ENCODE assay signal across 22 cellular contexts in the genomic region with DNA sequence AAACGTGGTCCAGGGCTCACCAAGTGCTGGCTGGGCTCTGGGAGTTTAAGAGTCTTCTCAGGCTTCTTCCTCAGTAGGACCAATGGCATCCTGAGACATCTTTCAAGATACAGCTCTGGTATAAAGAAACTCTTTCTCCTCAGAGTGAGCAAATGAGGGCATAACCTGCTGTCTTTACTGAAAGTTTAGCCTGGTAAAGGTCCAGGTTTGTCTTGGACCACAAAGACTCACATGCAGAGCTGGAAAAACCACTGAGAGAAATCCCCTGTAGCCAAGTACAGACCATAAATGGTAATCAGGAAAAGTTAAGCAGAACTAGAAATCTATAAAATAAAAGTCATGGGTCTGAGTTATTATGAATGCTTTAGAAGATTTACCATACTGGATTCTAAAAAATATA. TPM values are rescaled to one million over a fixed set of nuclear protein-coding genes. Genes with fewer than 3 reads are reported as not detected.
DNase-seq lines count a peak whose midpoint lies in the region; ATAC-seq and TF ChIP-seq lines count a peak whose summit lies in the region.
"Had no signal": no experiment of that assay in that cellular context is flagged by ENCODE, and none has a peak within 500 bp of the region (broad histone marks: within the 10 kb centered on the region; RNA-seq: fewer than 3 reads in every experiment).

No MANE protein-coding gene starts in this region.

- no peaks in the 10 kb centered on the region for H3K9me2 ChIP-seq in Loucy (replicated peaks; ENCODE audit: low read depth, low read length)
- H3K9me2 ChIP-seq in hepatocyte (replicated peaks; ENCODE audit: insufficient read depth), result no peaks in the 10 kb centered on the region
- H3K9me2 ChIP-seq: SK-N-SH had no signal

- H3K4me2 ChIP-seq in Loucy (ENCODE audit: low read depth, low read length, poor library complexity, severe bottlenecking) (peak overlapping the region; percentile 14), hepatocyte (no peak overlapping the region)
- H3K4me2 ChIP-seq: SK-N-SH had no signal

- peaks cover 19% of the 10 kb centered on the region for H3K36me3 ChIP-seq in CD8-positive, alpha-beta memory T cell (ENCODE audit: insufficient read depth, low read length)
- H3K36me3 ChIP-seq in Loucy (ENCODE audit: insufficient read depth, low read length) (peaks cover 80% of the 10 kb centered on the region), hepatocyte (replicated peaks; ENCODE audit: insufficient read depth, low read depth) (no peaks in the 10 kb centered on the region)
- H3K36me3 ChIP-seq: HAP-1 had no signal

- WGBS in hepatocyte (ENCODE audit: low lambda C conversion rate, missing lambda C conversion rate), result 43% methylated on average over 1 of the region's 1 CpG

- ATAC-seq in stimulated activated memory B cell treated with anti-CD40 and anti-IgM and Interleukin-4, amounts not matched to agents 10 μg/mL and 1 μg/mL and 100 μg/mL, for 72 hours, result no peak
- ATAC-seq in HG02852 (IDR thresholded peaks at IDR 0.05; ENCODE audit: unreplicated experiment), result no peak
- ATAC-seq: esophagus mucosa; gastrocnemius medialis; naive thymus-derived CD4-positive, alpha-beta T cell had no signal

- H3K4me1 ChIP-seq in CD8-positive, alpha-beta memory T cell (ENCODE audit: insufficient read depth, low read length), result peaks cover 57% of the 10 kb centered on the region
- H3K4me1 ChIP-seq in Loucy (ENCODE audit: insufficient read depth, low read length, poor library complexity, severe bottlenecking), result peaks cover 58% of the 10 kb centered on the region
- no peaks in the 10 kb centered on the region for H3K4me1 ChIP-seq in hepatocyte (ENCODE audit: insufficient read depth)
- H3K4me1 ChIP-seq: gastrocnemius medialis, HAP-1, parathyroid adenoma had no signal

- peaks cover 10 to 85% (median 26%) of the 10 kb centered on the region in 3 donors for H3K36me3 Mint-ChIP-seq in CD8-positive, alpha-beta memory T cell
- peaks cover 68% of the 10 kb centered on the region for H3K36me3 Mint-ChIP-seq in stimulated activated memory B cell treated with anti-CD40 and anti-IgM and Interleukin-4, amounts not matched to agents 10 μg/mL and 1 μg/mL and 100 μg/mL, for 72 hours

- H3K9me3 Mint-ChIP-seq in CD8-positive, alpha-beta memory T cell, result no peaks in the 10 kb centered on the region
- H3K9me3 Mint-ChIP-seq in stimulated activated memory B cell treated with anti-CD40 and anti-IgM and Interleukin-4, amounts not matched to agents 10 μg/mL and 1 μg/mL and 100 μg/mL, for 72 hours, result no peaks in the 10 kb centered on the region
- H3K9me3 Mint-ChIP-seq: naive thymus-derived CD4-positive, alpha-beta T cell had no signal

- H4K20me1 ChIP-seq in Loucy (ENCODE audit: insufficient read depth, low read length, poor library complexity, severe bottlenecking) (peaks cover 90% of the 10 kb centered on the region), hepatocyte (ENCODE audit: insufficient read depth, poor library complexity, severe bottlenecking) (no peaks in the 10 kb centered on the region)

- H3K79me2 ChIP-seq in Loucy (ENCODE audit: insufficient read depth, low read length) (peaks cover 99% of the 10 kb centered on the region), hepatocyte (no peaks in the 10 kb centered on the region)
- H3K79me2 ChIP-seq: parathyroid adenoma had no signal

- no peaks in the 10 kb centered on the region for H3K27me3 ChIP-seq in CD8-positive, alpha-beta memory T cell (ENCODE audit: insufficient read depth, low read length, poor library complexity, severe bottlenecking)
- H3K27me3 ChIP-seq in Loucy (ENCODE audit: insufficient read depth, low read length, poor library complexity, severe bottlenecking), result no peaks in the 10 kb centered on the region
- H3K27me3 ChIP-seq in hepatocyte, result no peaks in the 10 kb centered on the region
- H3K27me3 ChIP-seq: gastrocnemius medialis, sigmoid colon had no signal

- POLR2A ChIA-PET in CD8-positive, alpha-beta memory T cell (lab: Charles Lee), result interaction anchor here (1.1 kb wide), 1 partner anchor 12 kb away, joined by 3 read pairs; no protein-coding TSS in a partner anchor

- no peak overlapping the region for H3K9ac ChIP-seq in Loucy (ENCODE audit: low read depth, low read length, poor library complexity, severe bottlenecking)
- H3K9ac ChIP-seq: parathyroid adenoma, SK-N-SH had no signal

- no peak overlapping the region for H2AFZ ChIP-seq in Loucy (ENCODE audit: low read length)
- no peak overlapping the region for H2AFZ ChIP-seq in hepatocyte
- H2AFZ ChIP-seq: parathyroid adenoma had no signal

- DNase-seq in CD8-positive, alpha-beta memory T cell, result no peak
- peak; percentile 82 for DNase-seq in astrocyte of the hippocampus (ENCODE audit: low read depth, low spot score)
- DNase-seq in hepatocyte (ENCODE audit: low spot score), result no peak
- DNase-seq in NCI-H2196 (lab: John Stamatoyannopoulos, UW; ENCODE audit: unreplicated experiment), result no peak
- no peak for DNase-seq in activated gamma-delta T cell treated with Interleukin-2 at 50 U/mL for 16 hours
- DNase-seq: activated effector memory CD4-positive, alpha-beta T cell treated with anti-CD3 and anti-CD28 coated beads, Interleukin-2, amount 50 U/mL, for 16 hours; gastrocnemius medialis; mesenchymal stem cell; naive thymus-derived CD4-positive, alpha-beta T cell; NCI-H1417 treated with DMSO at 0.1 percent for 48 hours; NCI-H524; sigmoid colon; SK-N-SH; T1000; trophoblast cell had no signal

- H3K27ac Mint-ChIP-seq in CD8-positive, alpha-beta memory T cell, result peak overlapping the region in 6 of 8 donors; percentile 14 to 79 (median 66)
- peak overlapping the region; percentile 69 for H3K27ac Mint-ChIP-seq in stimulated activated memory B cell treated with anti-CD40 and anti-IgM and Interleukin-4, amounts not matched to agents 10 μg/mL and 1 μg/mL and 100 μg/mL, for 72 hours

- no peak overlapping the region for H3K27ac ChIP-seq in CD8-positive, alpha-beta memory T cell (ENCODE audit: low read depth, low read length)
- no peak overlapping the region for H3K27ac ChIP-seq in hepatocyte
- H3K27ac ChIP-seq: gastrocnemius medialis, parathyroid adenoma, RWPE1, sigmoid colon had no signal

- peak overlapping the region in 1 of 7 donors; percentile 60 for H3K4me3 Mint-ChIP-seq in CD8-positive, alpha-beta memory T cell
- H3K4me3 Mint-ChIP-seq in stimulated activated memory B cell treated with anti-CD40 and anti-IgM and Interleukin-4, amounts not matched to agents 10 μg/mL and 1 μg/mL and 100 μg/mL, for 72 hours, result no peak overlapping the region

- H3K4me3 ChIP-seq in CD8-positive, alpha-beta memory T cell (ENCODE audit: low read length), result no peak overlapping the region
- H3K4me3 ChIP-seq in Loucy (ENCODE audit: low read length, poor library complexity, severe bottlenecking), result no peak overlapping the region
- H3K4me3 ChIP-seq in hepatocyte, result no peak overlapping the region
- H3K4me3 ChIP-seq: gastrocnemius medialis, HAP-1, sigmoid colon had no signal

- H3F3A ChIP-seq in Loucy (ENCODE audit: low read depth), result peaks cover 10% of the 10 kb centered on the region

- peaks cover 73 to 96% (median 90%) of the 10 kb centered on the region in 3 donors for H3K4me1 Mint-ChIP-seq in CD8-positive, alpha-beta memory T cell
- H3K4me1 Mint-ChIP-seq in stimulated activated memory B cell treated with anti-CD40 and anti-IgM and Interleukin-4, amounts not matched to agents 10 μg/mL and 1 μg/mL and 100 μg/mL, for 72 hours, result peaks cover 72% of the 10 kb centered on the region

- H3K27me3 Mint-ChIP-seq in CD8-positive, alpha-beta memory T cell, result no peaks in the 10 kb centered on the region
- no peaks in the 10 kb centered on the region for H3K27me3 Mint-ChIP-seq in stimulated activated memory B cell treated with anti-CD40 and anti-IgM and Interleukin-4, amounts not matched to agents 10 μg/mL and 1 μg/mL and 100 μg/mL, for 72 hours
- H3K27me3 Mint-ChIP-seq: naive thymus-derived CD4-positive, alpha-beta T cell had no signal

- CTCF ChIA-PET in CD8-positive, alpha-beta memory T cell (lab: Charles Lee), result interaction anchor here (1.7 kb wide), 1 partner anchor 140 kb away, joined by 4 read pairs; no protein-coding TSS in a partner anchor

- H3K9me3 ChIP-seq in CD8-positive, alpha-beta memory T cell (ENCODE audit: low read length), result no peaks in the 10 kb centered on the region
- no peaks in the 10 kb centered on the region for H3K9me3 ChIP-seq in Loucy (ENCODE audit: insufficient read depth, low read depth, low read length)
- no peaks in the 10 kb centered on the region for H3K9me3 ChIP-seq in hepatocyte (ENCODE audit: low read depth)
- H3K9me3 ChIP-seq: gastrocnemius medialis, HAP-1, sigmoid colon, SK-N-SH had no signal

- TF ChIP-seq CTCF in Loucy (conservative IDR thresholded peaks at IDR 0.05; ENCODE audit: low read length), result no peak
- no peak for TF ChIP-seq CTCF in hepatocyte (IDR thresholded peaks at IDR 0.05; ENCODE audit: poor library complexity)

RNA-seq across cellular contexts. Expression of a gene that starts 23.1 kb away (rescaled TPM):
- total RNA-seq in CD8-positive, alpha-beta memory T cell, result 100 to 1,000 TPM; 126 to 131 TPM
- 232 TPM for polyA plus RNA-seq in CD8-positive, alpha-beta memory T cell
- total RNA-seq in hepatocyte, result 68.6 and 101 TPM in 2 replicates
- polyA plus RNA-seq in hepatocyte, result 81.7 and 94.0 TPM in 2 replicates
